ENCODE assay signal across 14 cellular contexts in the genomic region with DNA sequence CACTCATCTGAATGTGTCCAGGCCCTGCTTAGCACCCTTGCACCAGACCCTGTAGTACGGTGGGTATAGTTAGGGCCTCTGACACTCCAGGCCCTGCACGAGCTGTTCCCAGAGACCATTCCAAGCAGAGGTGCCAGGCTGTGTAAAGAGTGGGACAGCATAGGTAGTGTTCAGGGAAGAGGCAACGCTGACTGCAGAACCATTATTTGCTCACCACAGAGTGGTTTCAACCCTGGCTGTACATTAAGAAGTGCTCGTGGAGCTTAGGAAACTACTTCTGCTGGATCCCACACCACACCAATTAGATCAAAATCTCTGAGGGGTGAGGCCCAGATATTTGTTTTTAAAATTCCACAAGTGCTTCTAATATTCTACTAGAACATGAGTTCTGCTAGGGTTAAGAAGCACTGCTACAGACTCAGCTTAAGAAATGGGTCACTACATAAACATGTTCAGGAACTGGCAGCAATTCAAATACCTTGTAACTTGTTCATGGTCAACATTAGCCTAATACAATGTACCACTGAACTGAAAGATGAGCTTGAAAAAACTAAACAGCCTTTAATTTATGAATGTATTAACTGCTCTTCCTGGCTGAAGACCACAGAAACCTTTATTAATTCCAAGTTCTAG.
DNase-seq lines count a peak whose midpoint lies in the region; ATAC-seq, FAIRE-seq and TF ChIP-seq lines count a peak whose summit lies in the region.
"Had no signal": no experiment of that assay in that cellular context is flagged by ENCODE, and none has a peak within 500 bp of the region (broad histone marks: within the 10 kb centered on the region; RNA-seq: fewer than 3 reads in every experiment).

No MANE protein-coding gene starts in this region.

- H3K27ac ChIP-seq in thyroid gland = peak overlapping the region; percentile 14 to 80 (median 71)
- H3K27ac ChIP-seq: coronary artery had no signal

- peak; percentile 55 for DNase-seq in HT1080 (ENCODE audit: low read depth)
- peak; percentile 86 for DNase-seq in bronchial epithelial cell (ENCODE audit: low read depth)
- peak; percentile 79 for DNase-seq in kidney glomerular epithelial cell (lab: John Stamatoyannopoulos, UW)
- no peak for DNase-seq in thyroid gland
- no peak for DNase-seq in C1 segment of cervical spinal cord (lab: John Stamatoyannopoulos, UW)
- DNase-seq in NCI-H187 (lab: John Stamatoyannopoulos, UW) = no peak
- DNase-seq: activated CD4-positive, alpha-beta T cell treated with anti-CD3 and anti-CD28 coated beads, Interleukin-2, amount 50 U/mL, for 1 hour; activated effector memory CD4-positive, alpha-beta T cell treated with anti-CD3 and anti-CD28 coated beads, Interleukin-2, amount 50 U/mL, for 16 hours; head of caudate nucleus; NCI-H1436 had no signal

- peaks cover 39 to 50% of the 10 kb centered on the region in 2 donors for H3K4me1 ChIP-seq in thyroid gland

- WGBS in thyroid gland, 2 donors = 50 to 58% methylated on average over 4 of the region's 4 CpGs

- no peak for TF ChIP-seq POLR2A in thyroid gland (IDR thresholded peaks at IDR 0.05)

- ATAC-seq in HG03196 (IDR thresholded peaks at IDR 0.05; ENCODE audit: unreplicated experiment) (no peak), GM21526 (IDR thresholded peaks at IDR 0.05; ENCODE audit: low FRiP score, unreplicated experiment) (no peak)

- H3K36me3 ChIP-seq in bronchial epithelial cell (ENCODE audit: control insufficient read depth, insufficient read depth, low read length) = no peaks in the 10 kb centered on the region
- H3K36me3 ChIP-seq in thyroid gland = no peaks in the 10 kb centered on the region

- intact Hi-C loops in thyroid gland (cut with DNase I) = no loop called here

- H3K4me3 ChIP-seq in bronchial epithelial cell (ENCODE audit: low read depth, low read length) (no peak overlapping the region), thyroid gland (replicated peaks in 1 of 3) (no peak overlapping the region)
- H3K4me3 ChIP-seq: coronary artery had no signal

- no peaks in the 10 kb centered on the region for H3K9me3 ChIP-seq in thyroid gland

- H3K27me3 ChIP-seq in bronchial epithelial cell (ENCODE audit: control insufficient read depth, insufficient read depth, low read length) (no peaks in the 10 kb centered on the region), thyroid gland (no peaks in the 10 kb centered on the region)

- no peak for TF ChIP-seq CTCF in bronchial epithelial cell (IDR thresholded peaks at IDR 0.05; ENCODE audit: insufficient read depth, low read length, severe bottlenecking)
- TF ChIP-seq CTCF in thyroid gland (IDR thresholded peaks at IDR 0.05) = no peak

- no peak for FAIRE-seq in bronchial epithelial cell (lab: Jason Lieb, UNC)
- FAIRE-seq: H54 had no signal

Comparison
In these comparisons a context has a peak if more than half of its experiments do, and no peak if none do; other contexts are left out.
1. DNase-seq: peak in HT1080 (single experiment), bronchial epithelial cell (single experiment) and kidney glomerular epithelial cell (single experiment); none in thyroid gland (0 of 2), C1 segment of cervical spinal cord (0 of 14) and NCI-H187 (0 of 2).